8 cellular contexts compared by ENCODE assay signal in the genomic region with DNA sequence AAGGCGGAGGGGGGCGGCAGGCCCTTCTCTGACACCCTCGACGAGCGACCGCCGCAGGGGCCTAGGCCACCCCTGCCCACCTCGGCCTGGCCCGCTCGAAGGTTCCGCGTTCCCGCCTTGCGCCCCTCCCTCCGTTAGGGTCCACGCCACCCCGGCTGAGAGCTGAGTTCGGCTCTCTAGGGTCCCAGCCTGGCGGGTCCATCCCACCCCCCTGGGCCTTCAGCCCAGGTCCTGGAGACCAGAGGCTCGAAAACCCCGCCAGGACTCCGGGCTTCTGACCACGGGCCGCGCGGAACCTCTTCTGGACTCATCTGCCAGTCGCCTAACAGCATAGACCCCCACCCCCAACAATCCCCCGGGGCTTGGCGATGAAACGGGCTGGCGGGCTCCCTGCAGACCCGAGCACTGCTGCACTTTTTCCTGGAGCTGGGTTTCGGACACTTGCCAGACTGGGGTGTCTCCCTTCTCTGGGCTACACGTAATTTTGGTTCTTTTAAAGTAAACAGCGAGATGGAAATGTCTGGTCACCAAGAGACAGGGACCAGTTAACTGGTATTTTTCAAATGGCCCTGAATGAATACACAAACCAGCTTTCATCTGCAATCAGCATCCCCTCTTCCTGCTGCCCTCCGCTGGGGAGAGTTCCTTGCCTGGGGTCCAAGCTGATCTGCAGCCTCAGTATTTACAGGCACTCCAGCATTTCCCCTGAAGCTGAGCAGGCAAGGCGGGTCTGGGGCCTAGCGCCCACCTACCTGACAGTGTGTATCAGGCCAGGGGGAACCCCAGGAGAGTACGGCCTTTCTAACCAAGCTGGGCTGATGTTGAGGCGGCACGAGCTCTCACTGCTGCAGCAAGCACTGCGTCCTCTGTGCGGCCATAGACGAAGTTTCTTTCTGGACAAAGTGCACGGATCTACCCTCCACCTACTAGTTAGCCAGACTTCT. TPM values are rescaled to one million over a fixed set of nuclear protein-coding genes. Genes with fewer than 3 reads are reported as not detected.
DNase-seq lines count a peak whose midpoint lies in the region.

No MANE protein-coding gene starts in this region.

- H3K27me3 Mint-ChIP-seq in T-helper 2 cell treated with Interferon-gamma antibody and Interleukin-4, amounts not matched to agents 5 μg/mL and 100 μg/mL, for 36 hours (ENCODE audit: low read depth): no peaks in the 10 kb centered on the region
- H3K27me3 Mint-ChIP-seq in activated naive CD8-positive, alpha-beta T cell treated with anti-CD3 and anti-CD28 coated beads for 36 hours: no peaks in the 10 kb centered on the region

- no peaks in the 10 kb centered on the region for H3K9me3 Mint-ChIP-seq in T-helper 2 cell treated with Interferon-gamma antibody and Interleukin-4, amounts not matched to agents 5 μg/mL and 100 μg/mL, for 36 hours
- no peaks in the 10 kb centered on the region for H3K9me3 Mint-ChIP-seq in activated naive CD8-positive, alpha-beta T cell treated with anti-CD3 and anti-CD28 coated beads for 36 hours

- H3K4me3 Mint-ChIP-seq in T-helper 2 cell treated with Interferon-gamma antibody and Interleukin-4, amounts not matched to agents 5 μg/mL and 100 μg/mL, for 36 hours: peak overlapping the region; percentile 68
- H3K4me3 Mint-ChIP-seq in activated naive CD8-positive, alpha-beta T cell treated with anti-CD3 and anti-CD28 coated beads for 36 hours: peak overlapping the region; percentile 57

- H3K27ac ChIP-seq in layer of hippocampus (ENCODE audit: low read depth, low read length) (peak overlapping the region; percentile 93), temporal lobe (ENCODE audit: low read depth, low read length) (peak overlapping the region; percentile 63)

- H3K27me3 ChIP-seq in layer of hippocampus (ENCODE audit: control insufficient read depth, insufficient read depth, low read length): no peaks in the 10 kb centered on the region

- H3K27ac Mint-ChIP-seq in T-helper 2 cell treated with Interferon-gamma antibody and Interleukin-4, amounts not matched to agents 5 μg/mL and 100 μg/mL, for 36 hours: peak overlapping the region; percentile 75
- H3K27ac Mint-ChIP-seq in activated naive CD8-positive, alpha-beta T cell treated with anti-CD3 and anti-CD28 coated beads for 36 hours: peak overlapping the region; percentile 46

- no peak for DNase-seq in T-helper 2 cell treated with Interferon-gamma antibody and Interleukin-4, amounts not matched to agents 5 μg/mL and 100 μg/mL, for 36 hours (ENCODE audit: low spot score)
- no peak for DNase-seq in T-helper 2 cell
- DNase-seq in activated naive CD8-positive, alpha-beta T cell treated with anti-CD3 and anti-CD28 coated beads for 36 hours: no peak
- DNase-seq in NCI-H69 (lab: John Stamatoyannopoulos, UW): no peak
- DNase-seq in NCI-H2171 treated with DMSO at 0.1 percent for 48 hours (lab: John Stamatoyannopoulos, UW): no peak
- DNase-seq in EL: no peak

- H3K4me1 Mint-ChIP-seq in T-helper 2 cell treated with Interferon-gamma antibody and Interleukin-4, amounts not matched to agents 5 μg/mL and 100 μg/mL, for 36 hours (ENCODE audit: low read depth): peaks cover 19% of the 10 kb centered on the region
- peaks cover 24% of the 10 kb centered on the region for H3K4me1 Mint-ChIP-seq in activated naive CD8-positive, alpha-beta T cell treated with anti-CD3 and anti-CD28 coated beads for 36 hours

- peaks cover 29% of the 10 kb centered on the region for H3K36me3 Mint-ChIP-seq in T-helper 2 cell treated with Interferon-gamma antibody and Interleukin-4, amounts not matched to agents 5 μg/mL and 100 μg/mL, for 36 hours (ENCODE audit: low read depth)
- H3K36me3 Mint-ChIP-seq in activated naive CD8-positive, alpha-beta T cell treated with anti-CD3 and anti-CD28 coated beads for 36 hours: peaks cover 19% of the 10 kb centered on the region

RNA-seq across cellular contexts. Expression of a gene that starts 0.6 kb away (rescaled TPM):
- total RNA-seq in activated naive CD8-positive, alpha-beta T cell treated with anti-CD3 and anti-CD28 coated beads for 36 hours: 10 to 100 TPM; 37.2 to 41.7 TPM
- total RNA-seq in temporal lobe: 6.1 TPM

RNA-seq across cellular contexts. Expression of a gene that starts 7.3 kb away (rescaled TPM):
- total RNA-seq in activated naive CD8-positive, alpha-beta T cell treated with anti-CD3 and anti-CD28 coated beads for 36 hours: 100 to 1,000 TPM; 148 to 161 TPM
- total RNA-seq in temporal lobe: 23.1 TPM

RNA-seq across cellular contexts. Expression of a gene that starts 19.0 kb away (rescaled TPM):
- 10 to 100 TPM; 16.4 to 18.3 TPM for total RNA-seq in activated naive CD8-positive, alpha-beta T cell treated with anti-CD3 and anti-CD28 coated beads for 36 hours
- total RNA-seq in temporal lobe: 11.1 TPM

RNA-seq across cellular contexts. Expression of a gene that starts 42.2 kb away (rescaled TPM):
- 10 to 100 TPM; 45.0 to 49.3 TPM for total RNA-seq in activated naive CD8-positive, alpha-beta T cell treated with anti-CD3 and anti-CD28 coated beads for 36 hours
- total RNA-seq in temporal lobe: 38.1 TPM

RNA-seq across cellular contexts. Expression of a gene that starts 43.5 kb away (rescaled TPM):
- 10 to 100 TPM; 14.9 to 16.6 TPM for total RNA-seq in activated naive CD8-positive, alpha-beta T cell treated with anti-CD3 and anti-CD28 coated beads for 36 hours
- 9.3 TPM for total RNA-seq in temporal lobe
